ENCODE assay signal across 20 cellular contexts in the genomic region with DNA sequence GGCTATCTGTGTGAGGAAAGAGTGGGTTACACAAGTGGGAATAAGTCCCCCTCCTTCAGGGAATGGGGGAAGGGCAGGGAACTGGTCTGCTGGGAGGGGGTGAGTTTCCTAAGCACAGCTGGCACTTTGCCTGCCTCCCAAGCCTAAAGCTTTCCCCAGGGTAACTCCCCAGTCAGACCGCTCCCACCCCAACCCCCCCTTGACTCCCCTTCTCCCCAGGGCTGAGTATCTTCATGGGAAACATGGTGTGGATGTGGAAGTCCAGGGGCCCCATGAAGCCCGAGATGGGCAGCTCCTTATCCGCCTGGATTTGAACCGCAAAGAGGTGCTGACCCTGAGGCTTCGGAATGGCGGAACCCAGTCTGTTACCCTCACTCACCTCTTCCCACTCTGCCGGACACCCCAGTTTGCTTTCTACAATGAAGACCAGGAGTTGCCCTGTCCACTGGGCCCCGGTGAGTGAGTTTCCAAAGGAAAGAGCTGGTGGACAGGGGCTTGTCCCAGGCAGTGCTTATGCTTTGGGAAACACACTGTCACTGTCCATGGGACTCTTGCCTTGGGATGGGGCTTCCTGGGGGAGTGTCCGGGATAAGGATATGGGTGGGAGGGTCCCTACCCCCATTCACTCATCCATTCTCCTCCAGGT. TPM values are rescaled to one million over a fixed set of nuclear protein-coding genes. Genes with fewer than 3 reads are reported as not detected.
A peak's percentile ranks its signal among the peaks of the same experiment; 100 is the strongest.
DNase-seq lines count a peak whose midpoint lies in the region; ATAC-seq, FAIRE-seq and TF ChIP-seq lines count a peak whose summit lies in the region.
"Had no signal": no experiment of that assay in that cellular context is flagged by ENCODE, and none has a peak within 500 bp of the region (broad histone marks: within the 10 kb centered on the region; RNA-seq: fewer than 3 reads in every experiment).

No MANE protein-coding gene starts in this region.

- no peak for ATAC-seq in memory B cell (ENCODE audit: low read depth)
- ATAC-seq: activated CD4-positive, CD25-positive, alpha-beta regulatory T cell treated with anti-CD3 and anti-CD28 coated beads, Interleukin-2, amount 50 U/mL, for 24 hours; activated T-cell treated with anti-CD3 and anti-CD28 coated beads, Interleukin-2, amount 50 U/mL, for 72 hours; effector memory CD8-positive, alpha-beta T cell; lower lobe of right lung had no signal

- POLR2A ChIA-PET in MCF 10A (lab: Yijun Ruan, JAX), result interaction anchor here (6.6 to 7.5 kb wide), 2 partner anchors 12 to 15 kb away, joined by 75 to 85 read pairs; partner anchors contain the start of gene MOV10

- H3K4me1 Mint-ChIP-seq in MCF 10A (ENCODE audit: insufficient read depth, unreplicated experiment) (peaks cover 31% of the 10 kb centered on the region), memory B cell (peaks cover 8% of the 10 kb centered on the region)

- no peaks in the 10 kb centered on the region for H3K4me1 ChIP-seq in breast epithelium
- H3K4me1 ChIP-seq: BE2C, lower lobe of right lung, pancreas had no signal

- H3K4me3 Mint-ChIP-seq in MCF 10A (ENCODE audit: unreplicated experiment) (no peak overlapping the region), memory B cell (no peak overlapping the region)
- H3K4me3 Mint-ChIP-seq: activated naive CD4-positive, alpha-beta T cell treated with anti-CD3 and anti-CD28 coated beads, Interleukin-2, amount 50 U/mL, for 24 hours; activated T-cell treated with anti-CD3 and anti-CD28 coated beads, Interleukin-2, amount 50 U/mL, for 72 hours; effector memory CD8-positive, alpha-beta T cell; GM23338 had no signal

- H3K9me3 Mint-ChIP-seq in MCF 10A (ENCODE audit: unreplicated experiment) (peaks cover 7% of the 10 kb centered on the region), memory B cell (no peaks in the 10 kb centered on the region)
- H3K9me3 Mint-ChIP-seq: activated naive CD4-positive, alpha-beta T cell treated with anti-CD3 and anti-CD28 coated beads, Interleukin-2, amount 50 U/mL, for 24 hours; activated T-cell treated with anti-CD3 and anti-CD28 coated beads, Interleukin-2, amount 50 U/mL, for 72 hours; effector memory CD8-positive, alpha-beta T cell; GM23338 had no signal

- no peak overlapping the region for H3K4me3 ChIP-seq in breast epithelium
- H3K4me3 ChIP-seq: GM23338, lower lobe of right lung, pancreas, stomach had no signal

- DNase-seq in MCF 10A (ENCODE audit: unreplicated experiment) (no peak), breast epithelium (ENCODE audit: low spot score in 2 of 2) (no peak), memory B cell (ENCODE audit: low spot score in 2 of 2) (no peak), ureter (ENCODE audit: low spot score) (peak; percentile 19), NCI-H2196 treated with DMSO at 0.1 percent for 48 hours (lab: John Stamatoyannopoulos, UW; ENCODE audit: unreplicated experiment) (no peak), GM12892 (ENCODE audit: insufficient read length) (no peak)
- DNase-seq: 8988T; activated T-cell treated with anti-CD3 and anti-CD28 coated beads, Interleukin-2, amount 50 U/mL, for 72 hours; BE2C; effector memory CD8-positive, alpha-beta T cell; lower lobe of right lung; NK-92 treated with Interleukin-12 subunit alpha and Interleukin-12 subunit beta, amount 100 ng/mL, for 24 hours; stomach; T1000 had no signal

- FAIRE-seq in GM12892 (lab: Jason Lieb, UNC), result no peak
- FAIRE-seq: astrocyte, pancreas, RCC 7860 had no signal

- no peaks in the 10 kb centered on the region for H3K27me3 ChIP-seq in breast epithelium
- H3K27me3 ChIP-seq: BE2C, pancreas, stomach had no signal

- H3K9me3 ChIP-seq in breast epithelium, result no peaks in the 10 kb centered on the region
- H3K9me3 ChIP-seq: BE2C, lower lobe of right lung, pancreas, stomach had no signal

- H3K27me3 Mint-ChIP-seq in MCF 10A (ENCODE audit: insufficient read depth, unreplicated experiment) (no peaks in the 10 kb centered on the region), memory B cell (no peaks in the 10 kb centered on the region)
- H3K27me3 Mint-ChIP-seq: activated naive CD4-positive, alpha-beta T cell treated with anti-CD3 and anti-CD28 coated beads, Interleukin-2, amount 50 U/mL, for 24 hours; effector memory CD8-positive, alpha-beta T cell had no signal

- TSS peak; percentile 20 for BruUV-seq in MCF 10A (replicated peaks; lab: Mats Ljungman, UMichigan)

- CTCF ChIA-PET in MCF 10A (lab: Yijun Ruan, JAX), result interaction anchor here (0.7 to 1.8 kb wide), 5 partner anchors 11 to 185 kb away, joined by 3 to 8 read pairs (median 3); no protein-coding TSS in a partner anchor

- peaks cover 44% of the 10 kb centered on the region for H3K36me3 Mint-ChIP-seq in MCF 10A (ENCODE audit: insufficient read depth, unreplicated experiment)
- peaks cover 9% of the 10 kb centered on the region for H3K36me3 Mint-ChIP-seq in memory B cell

- TF ChIP-seq CTCF in MCF 10A (IDR thresholded peaks at IDR 0.05; ENCODE audit: unreplicated experiment) (no peak), breast epithelium (IDR thresholded peaks at IDR 0.05) (no peak)

- TF ChIP-seq POLR2A in breast epithelium (IDR thresholded peaks at IDR 0.05) (no peak), GM12892 (IDR thresholded peaks at IDR 0.05; ENCODE audit: low read depth, low read length) (no peak)

- H3K27ac Mint-ChIP-seq in MCF 10A (ENCODE audit: low read depth, unreplicated experiment) (peak overlapping the region; percentile 96), memory B cell (peak overlapping the region; percentile 60)
- H3K27ac Mint-ChIP-seq: activated T-cell treated with anti-CD3 and anti-CD28 coated beads, Interleukin-2, amount 50 U/mL, for 72 hours had no signal

- no peaks in the 10 kb centered on the region for H3K36me3 ChIP-seq in breast epithelium

- H3K27ac ChIP-seq in breast epithelium, result peak overlapping the region in 1 of 2 donors; percentile 71
- H3K27ac ChIP-seq: pancreas had no signal

- intact Hi-C loops in MCF 10A (cut with micrococcal nuclease), result no loop called here
- intact Hi-C loops in breast epithelium (cut with DNase I; ENCODE audit: low total_unique reads), result loop anchor here (10.0 kb wide), 1 partner anchor 1455 kb away; no protein-coding TSS in a partner anchor

RNA-seq across cellular contexts. Expression of gene MOV10, which starts 14.9 kb away (rescaled TPM):
- 54.9 and 55.6 TPM in 2 replicates for total RNA-seq in MCF 10A (2022)
- total RNA-seq in breast epithelium, result 10 to 100 TPM; 14.7 to 52.2 (median 42.6) TPM
- 92.3 TPM for total RNA-seq in ureter
- 45.1 TPM for polyA plus RNA-seq in GM12892 (2012; ENCODE audit: missing spikeins)

RNA-seq across cellular contexts. Expression of gene RHOC, which starts 17.6 kb away (rescaled TPM):
- total RNA-seq in MCF 10A (2022), result 253 and 294 TPM in 2 replicates
- total RNA-seq in breast epithelium, result 100 to 1,000 TPM; 150 to 302 (median 235) TPM
- total RNA-seq in ureter, result 187 TPM
- polyA plus RNA-seq in GM12892 (2012; ENCODE audit: missing spikeins), result 164 TPM

RNA-seq across cellular contexts. Expression of gene PPM1J, which starts 25.8 kb away (rescaled TPM):
- total RNA-seq in MCF 10A (2022), result 0.88 and 1.5 TPM in 2 replicates
- total RNA-seq in breast epithelium, result 1 to 10 TPM in 2 of 3 donors, under 1 TPM in 1; 0.32 to 5.3 (median 4.9) TPM
- total RNA-seq in ureter, result 0.94 TPM
- 0.32 TPM for polyA plus RNA-seq in GM12892 (2012; ENCODE audit: missing spikeins)
